31 cellular contexts compared by ENCODE assay signal in the genomic region with DNA sequence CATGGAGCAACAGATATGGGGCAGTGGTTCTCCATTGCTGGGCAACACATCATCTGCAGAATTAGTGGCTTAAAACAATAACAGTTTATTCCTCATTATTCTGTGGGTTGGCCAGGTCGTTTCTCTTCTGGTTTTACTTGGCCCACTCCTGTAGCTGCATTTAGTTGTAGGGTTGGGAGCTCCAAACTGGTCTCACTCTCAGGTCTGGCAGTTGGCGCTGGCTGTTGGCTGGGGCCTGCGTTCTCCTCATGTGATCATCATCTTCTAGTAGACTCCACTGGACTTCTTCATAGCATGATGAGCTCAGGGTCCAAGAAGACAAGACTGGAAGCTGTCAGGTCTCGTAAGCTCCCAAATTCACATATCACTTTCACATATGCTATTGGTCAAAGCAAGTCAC.
"Had no signal": no experiment of that assay in that cellular context is flagged by ENCODE, and none has a peak within 500 bp of the region (broad histone marks: within the 10 kb centered on the region; RNA-seq: fewer than 3 reads in every experiment).

No MANE protein-coding gene starts in this region.

- H3K36me3 ChIP-seq: MG63, Peyer's patch, SJSA1 had no signal

- H3K27ac ChIP-seq: Peyer's patch, SJSA1 had no signal

- H3K27me3 ChIP-seq: MG63, Peyer's patch, SJSA1 had no signal

- H3K4me1 ChIP-seq: Peyer's patch, SJSA1 had no signal

- ATAC-seq: PC-3 had no signal

- H3K9me2 ChIP-seq: SK-N-SH had no signal

- H3K4me3 ChIP-seq: MG63, Peyer's patch, SJSA1 had no signal

- H3K4me2 ChIP-seq: SK-N-SH had no signal

- H3K9ac ChIP-seq: SK-N-SH had no signal

- DNase-seq: Kasumi-1, MG63, MV-4-11, NCI-H1092, NCI-H1105, NCI-H1417 treated with DMSO at 0.1 percent for 48 hours, NCI-H1436 treated with DMSO at 0.1 percent for 48 hours, NCI-H1694, NCI-H187, NCI-H1930, NCI-H2029 treated with DMSO at 0.1 percent for 48 hours, NCI-H2081 treated with DMSO at 0.1 percent for 48 hours, NCI-H2107, NCI-H2171, NCI-H226, NCI-H446 treated with DMSO at 0.1 percent for 48 hours, NCI-H510A, NCI-H524, NCI-H526, NCI-H69, NCI-H748 treated with DMSO at 0.1 percent for 48 hours, NCI-H82, OCI-M1, PC-3, Peyer's patch, Right ventricle myocardium superior, RPMI8226, SHP77 treated with DMSO at 0.1 percent for 48 hours, SK-N-SH, SW 1271 had no signal

- H3K9me3 ChIP-seq: Peyer's patch, SJSA1, SK-N-SH had no signal
